In genomic region chr13:78428646-78429045, GRCh38 we compare ENCODE assay signal across 27 cellular contexts.
"Had no signal": no experiment of that assay in that cellular context is flagged by ENCODE, and none has a peak within 500 bp of the region (broad histone marks: within the 10 kb centered on the region; RNA-seq: fewer than 3 reads in every experiment).

No MANE protein-coding gene starts in this region.

- H3K36me3 ChIP-seq: ascending aorta, breast epithelium, cardiac muscle cell, colonic mucosa, esophagus squamous epithelium, gastroesophageal sphincter had no signal

- H3K4me1 ChIP-seq: ascending aorta, breast epithelium, colonic mucosa, esophagus squamous epithelium, gastroesophageal sphincter had no signal

- H3K27ac ChIP-seq: ascending aorta, breast epithelium, cardiac muscle cell, colonic mucosa, epithelial cell of prostate, esophagus squamous epithelium, gastroesophageal sphincter had no signal

- H3K9me3 ChIP-seq: ascending aorta, breast epithelium, colonic mucosa, esophagus squamous epithelium, gastroesophageal sphincter had no signal

- H3K4me3 ChIP-seq: ascending aorta, breast epithelium, cardiac muscle cell, colonic mucosa, esophagus squamous epithelium, gastroesophageal sphincter had no signal

- ATAC-seq: activated CD4-positive, alpha-beta T cell treated with anti-CD3 and anti-CD28 coated beads for 36 hours; activated CD8-positive, alpha-beta memory T cell treated with anti-CD3 and anti-CD28 coated beads, Interleukin-2, amount 10 ng/mL, durations not matched to agents 7 days and 5 days; activated CD8-positive, alpha-beta T cell treated with anti-CD3 and anti-CD28 coated beads, Interleukin-2, amount 10 ng/mL, durations not matched to agents 7 days and 5 days; activated naive CD4-positive, alpha-beta T cell treated with anti-CD3 and anti-CD28 coated beads, Interleukin-2, amount 50 U/mL, for 72 hours; activated T-cell treated with anti-CD3 and anti-CD28 coated beads, Interleukin-2, amount 50 U/mL, for 72 hours; gastroesophageal sphincter had no signal

- H3K27me3 ChIP-seq: ascending aorta, breast epithelium, cardiac muscle cell, colonic mucosa, esophagus squamous epithelium, gastroesophageal sphincter had no signal

- DNase-seq: activated CD4-positive, alpha-beta memory T cell treated with anti-CD3 and anti-CD28 coated beads for 36 hours; activated CD4-positive, alpha-beta T cell treated with anti-CD3 and anti-CD28 coated beads for 36 hours; activated CD4-positive, alpha-beta T cell treated with anti-CD3 and anti-CD28 coated beads, Interleukin-2, amount 10 ng/mL, durations not matched to agents 24 days and 14 days; activated CD4-positive, CD25-positive, alpha-beta regulatory T cell; activated CD4-positive, CD25-positive, alpha-beta regulatory T cell treated with anti-CD3 and anti-CD28 coated beads, Interleukin-2, amount 50 U/mL, for 72 hours; activated CD8-positive, alpha-beta memory T cell treated with anti-CD3 and anti-CD28 coated beads, Interleukin-2, amount 10 ng/mL, durations not matched to agents 7 days and 5 days; activated CD8-positive, alpha-beta memory T cell treated with anti-CD3 and anti-CD28 coated beads, Interleukin-2, amount 50 U/mL, for 4 hours; activated CD8-positive, alpha-beta T cell treated with anti-CD3 and anti-CD28 coated beads, Interleukin-2, amount 10 ng/mL, durations not matched to agents 7 days and 5 days; activated gamma-delta T cell; activated naive CD4-positive, alpha-beta T cell; activated naive CD4-positive, alpha-beta T cell treated with anti-CD3 and anti-CD28 coated beads, Interleukin-2, amount 10 ng/mL, durations not matched to agents 7 days and 5 days; activated naive CD8-positive, alpha-beta T cell treated with anti-CD3 and anti-CD28 coated beads, Interleukin-2, amount 10 ng/mL, durations not matched to agents 7 days and 5 days; activated T-cell treated with anti-CD3 and anti-CD28 coated beads, Interleukin-2, amount 50 U/mL, for 24 hours; activated T-cell treated with anti-CD3 and anti-CD28 coated beads, Interleukin-2, amount 50 U/mL, for 72 hours; central memory CD4-positive, alpha-beta T cell; cerebellar nuclear complex; colonic mucosa; effector CD8-positive, alpha-beta T cell; esophagus squamous epithelium; foreskin melanocyte; T-helper 2 cell had no signal
